In the genomic region with DNA sequence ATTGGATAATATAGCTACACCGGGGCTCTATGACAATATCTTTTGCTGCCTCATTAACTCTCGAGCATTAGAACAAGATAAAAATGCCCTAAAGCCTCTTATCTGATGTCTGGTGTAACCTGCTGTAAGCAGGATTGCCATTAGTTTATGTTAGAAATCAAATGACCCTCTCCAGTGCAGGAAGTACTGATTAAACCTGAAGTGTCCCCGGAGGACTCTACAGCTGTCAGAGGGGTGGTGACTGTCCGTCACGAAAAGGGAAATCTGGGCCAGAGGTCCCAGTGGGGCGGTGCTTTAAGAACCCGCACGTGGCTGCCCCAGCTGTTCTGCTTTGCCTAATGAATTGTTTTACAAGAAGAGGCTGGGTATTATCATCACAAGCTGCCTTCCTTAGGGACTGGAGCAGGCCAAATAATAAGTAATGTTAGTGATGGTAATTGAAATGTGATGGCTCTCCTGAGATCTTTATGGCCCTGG, we compare ENCODE assay signal across 8 cellular contexts. TPM values are rescaled to one million over a fixed set of nuclear protein-coding genes. Genes with fewer than 3 reads are reported as not detected.
DNase-seq lines count a peak whose midpoint lies in the region; ATAC-seq, FAIRE-seq and TF ChIP-seq lines count a peak whose summit lies in the region.

No MANE protein-coding gene starts in this region.

- POLR2A ChIA-PET in activated B cell treated with CpG ODN at 0.5 μM for 24 hours (lab: Charles Lee): interaction anchor here (0.6 kb wide), 1 partner anchor 1222 kb away, joined by 13 read pairs; no protein-coding TSS in a partner anchor

- DNase-seq in NCI-H1436 treated with DMSO at 0.1 percent for 48 hours (lab: John Stamatoyannopoulos, UW) (peak; percentile 89), activated B cell treated with CpG ODN at 0.5 μM for 24 hours (peak; percentile 19), mesenchymal stem cell (peak; percentile 52), frontal cortex (ENCODE audit: low spot score in 2 of 2) (no peak)
- DNase-seq in activated T-cell treated with anti-CD3 and anti-CD28 coated beads, Interleukin-2, amount 50 U/mL, for 24 hours: no peak
- DNase-seq in T-helper 2 cell treated with Interferon-gamma antibody and Interleukin-4, amounts not matched to agents 5 μg/mL and 100 μg/mL, for 36 hours (ENCODE audit: low spot score): no peak

- H2BK120ac ChIP-seq in mesenchymal stem cell (ENCODE audit: low read depth, low read length): no peak overlapping the region

- no peaks in the 10 kb centered on the region; a peak in 1 of 22 replicates for H4K20me1 ChIP-seq in BLaER1 treated with 17β-estradiol and CSF1 and Interleukin-3, amounts not matched to agents 10 nM and 100 nM

- H2BK15ac ChIP-seq in mesenchymal stem cell (ENCODE audit: low read depth, poor library complexity, severe bottlenecking): no peak overlapping the region

- H3K27ac ChIP-seq in BLaER1 treated with 17β-estradiol and CSF1 and Interleukin-3, amounts not matched to agents 10 nM and 100 nM: no peak overlapping the region; a peak in 1 of 22 replicates
- no peak overlapping the region for H3K27ac ChIP-seq in mesenchymal stem cell (ENCODE audit: low read length, poor library complexity, severe bottlenecking)

- no peak overlapping the region for H4K8ac ChIP-seq in mesenchymal stem cell (ENCODE audit: low read length)

- H3K9me3 Mint-ChIP-seq in activated B cell treated with CpG ODN at 0.5 μM for 24 hours: no peaks in the 10 kb centered on the region
- no peaks in the 10 kb centered on the region for H3K9me3 Mint-ChIP-seq in activated T-cell treated with anti-CD3 and anti-CD28 coated beads, Interleukin-2, amount 50 U/mL, for 24 hours
- H3K9me3 Mint-ChIP-seq in T-helper 2 cell treated with Interferon-gamma antibody and Interleukin-4, amounts not matched to agents 5 μg/mL and 100 μg/mL, for 36 hours: no peaks in the 10 kb centered on the region

- no peaks in the 10 kb centered on the region for H3K27me3 Mint-ChIP-seq in activated B cell treated with CpG ODN at 0.5 μM for 24 hours
- H3K27me3 Mint-ChIP-seq in activated T-cell treated with anti-CD3 and anti-CD28 coated beads, Interleukin-2, amount 50 U/mL, for 24 hours: no peaks in the 10 kb centered on the region
- no peaks in the 10 kb centered on the region for H3K27me3 Mint-ChIP-seq in T-helper 2 cell treated with Interferon-gamma antibody and Interleukin-4, amounts not matched to agents 5 μg/mL and 100 μg/mL, for 36 hours (ENCODE audit: low read depth)

- H2BK12ac ChIP-seq in mesenchymal stem cell (ENCODE audit: low read length in 2 of 2): no peak overlapping the region

- no peak overlapping the region for H3K4me3 ChIP-seq in BLaER1 treated with 17β-estradiol and CSF1 and Interleukin-3, amounts not matched to agents 10 nM and 100 nM
- H3K4me3 ChIP-seq in mesenchymal stem cell (ENCODE audit: insufficient read depth in 1 of 2, low read depth in 1 of 2, low read length in 2 of 2): peak overlapping the region in 1 of 2 experiments; percentile 17

- H3K36me3 Mint-ChIP-seq in activated B cell treated with CpG ODN at 0.5 μM for 24 hours (ENCODE audit: low read depth): peaks cover 5% of the 10 kb centered on the region
- H3K36me3 Mint-ChIP-seq in activated T-cell treated with anti-CD3 and anti-CD28 coated beads, Interleukin-2, amount 50 U/mL, for 24 hours (ENCODE audit: low read depth): peaks cover 13% of the 10 kb centered on the region
- H3K36me3 Mint-ChIP-seq in T-helper 2 cell treated with Interferon-gamma antibody and Interleukin-4, amounts not matched to agents 5 μg/mL and 100 μg/mL, for 36 hours (ENCODE audit: low read depth): peaks cover 3% of the 10 kb centered on the region

- WGBS in mesenchymal stem cell: 3% methylated on average over 6 of the region's 8 CpGs

- ATAC-seq in activated B cell treated with CpG ODN at 0.5 μM for 24 hours (ENCODE audit: low read depth): peak; percentile 90
- ATAC-seq in GM18867 (IDR thresholded peaks at IDR 0.05; ENCODE audit: unreplicated experiment): no peak

- H3K4me3 Mint-ChIP-seq in activated B cell treated with CpG ODN at 0.5 μM for 24 hours: no peak overlapping the region
- H3K4me3 Mint-ChIP-seq in activated T-cell treated with anti-CD3 and anti-CD28 coated beads, Interleukin-2, amount 50 U/mL, for 24 hours: no peak overlapping the region
- no peak overlapping the region for H3K4me3 Mint-ChIP-seq in T-helper 2 cell treated with Interferon-gamma antibody and Interleukin-4, amounts not matched to agents 5 μg/mL and 100 μg/mL, for 36 hours

- no peak for TF ChIP-seq CTCF in activated B cell treated with CpG ODN at 0.5 μM for 24 hours (IDR thresholded peaks at IDR 0.05)

- H3K4me2 ChIP-seq in BLaER1 treated with 17β-estradiol and CSF1 and Interleukin-3, amounts not matched to agents 10 nM and 100 nM: peak overlapping the region; percentile 51 to 71 (median 64)
- no peak overlapping the region for H3K4me2 ChIP-seq in mesenchymal stem cell (ENCODE audit: low read length, poor library complexity, severe bottlenecking)

- no peak overlapping the region for H3K27ac Mint-ChIP-seq in activated B cell treated with CpG ODN at 0.5 μM for 24 hours
- no peak overlapping the region for H3K27ac Mint-ChIP-seq in activated T-cell treated with anti-CD3 and anti-CD28 coated beads, Interleukin-2, amount 50 U/mL, for 24 hours
- H3K27ac Mint-ChIP-seq in T-helper 2 cell treated with Interferon-gamma antibody and Interleukin-4, amounts not matched to agents 5 μg/mL and 100 μg/mL, for 36 hours: no peak overlapping the region

- no peak overlapping the region for H3K4ac ChIP-seq in mesenchymal stem cell (ENCODE audit: low read depth in 1 of 2, low read length in 2 of 2)

- H3K9me3 ChIP-seq in BLaER1 treated with 17β-estradiol and CSF1 and Interleukin-3, amounts not matched to agents 10 nM and 100 nM (replicated peaks in 1 of 11): no peaks in the 10 kb centered on the region
- H3K9me3 ChIP-seq in mesenchymal stem cell (ENCODE audit: control insufficient read depth, low read length): no peaks in the 10 kb centered on the region

- no peak overlapping the region for H4K91ac ChIP-seq in mesenchymal stem cell (ENCODE audit: low read length)

- H3K14ac ChIP-seq in mesenchymal stem cell (ENCODE audit: low read length in 2 of 2): no peak overlapping the region

- H3K27me3 ChIP-seq in BLaER1 treated with 17β-estradiol and CSF1 and Interleukin-3, amounts not matched to agents 10 nM and 100 nM: no peaks in the 10 kb centered on the region
- no peaks in the 10 kb centered on the region for H3K27me3 ChIP-seq in mesenchymal stem cell (ENCODE audit: control insufficient read depth in 1 of 2, insufficient read depth in 1 of 2, low read length in 2 of 2)

- CTCF ChIA-PET in activated B cell treated with CpG ODN at 0.5 μM for 24 hours (lab: Charles Lee): interaction anchor here (0.5 to 0.6 kb wide), 2 partner anchors 13 to 99 kb away, joined by 3 read pairs; no protein-coding TSS in a partner anchor

- intact Hi-C loops in activated B cell treated with CpG ODN at 0.5 μM for 24 hours (cut with micrococcal nuclease): no loop called here

- H3K4me1 ChIP-seq in BLaER1 treated with 17β-estradiol and CSF1 and Interleukin-3, amounts not matched to agents 10 nM and 100 nM: peaks cover 14 to 34% (median 26%) of the 10 kb centered on the region in 10 experiments
- H3K4me1 ChIP-seq in mesenchymal stem cell (ENCODE audit: control insufficient read depth, insufficient read depth, low read depth, low read length): no peaks in the 10 kb centered on the region

- H2AFZ ChIP-seq in mesenchymal stem cell (ENCODE audit: low read depth, low read length): no peak overlapping the region

- H2AK5ac ChIP-seq in mesenchymal stem cell (ENCODE audit: low read length, severe bottlenecking): no peak overlapping the region

- no peak overlapping the region for H3K23ac ChIP-seq in mesenchymal stem cell (ENCODE audit: low read length in 2 of 2)

- no peak overlapping the region for H2BK5ac ChIP-seq in mesenchymal stem cell (ENCODE audit: low read depth, low read length, poor library complexity, severe bottlenecking)

- no peak for FAIRE-seq in frontal cortex (lab: Jason Lieb, UNC)

- peaks cover 0 to 4% (median 0%) of the 10 kb centered on the region in 11 experiments; a peak in 2 of 22 replicates for H3K36me3 ChIP-seq in BLaER1 treated with 17β-estradiol and CSF1 and Interleukin-3, amounts not matched to agents 10 nM and 100 nM
- no peaks in the 10 kb centered on the region for H3K36me3 ChIP-seq in mesenchymal stem cell (ENCODE audit: control insufficient read depth in 1 of 2, insufficient read depth in 2 of 2, low read depth in 1 of 2, low read length in 2 of 2)

- no peaks in the 10 kb centered on the region for H3K79me1 ChIP-seq in mesenchymal stem cell (replicated peaks; ENCODE audit: low read length, poor library complexity, severe bottlenecking)

- H3K4me1 Mint-ChIP-seq in activated B cell treated with CpG ODN at 0.5 μM for 24 hours: peaks cover 9% of the 10 kb centered on the region
- H3K4me1 Mint-ChIP-seq in activated T-cell treated with anti-CD3 and anti-CD28 coated beads, Interleukin-2, amount 50 U/mL, for 24 hours (ENCODE audit: low read depth): peaks cover 16% of the 10 kb centered on the region
- H3K4me1 Mint-ChIP-seq in T-helper 2 cell treated with Interferon-gamma antibody and Interleukin-4, amounts not matched to agents 5 μg/mL and 100 μg/mL, for 36 hours (ENCODE audit: low read depth): peaks cover 19% of the 10 kb centered on the region

- H3K18ac ChIP-seq in mesenchymal stem cell (ENCODE audit: low read depth in 1 of 2, low read length in 2 of 2): no peak overlapping the region

- peak overlapping the region in 2 of 11 experiments; percentile 12 to 16; a peak in 2 of 22 replicates for H3K9ac ChIP-seq in BLaER1 treated with 17β-estradiol and CSF1 and Interleukin-3, amounts not matched to agents 10 nM and 100 nM
- H3K9ac ChIP-seq in mesenchymal stem cell (ENCODE audit: low read length): peak overlapping the region; percentile 50

RNA-seq across cellular contexts. Expression of gene LIN52, which starts 55.7 kb away (rescaled TPM):
- total RNA-seq in activated B cell treated with CpG ODN at 0.5 μM for 24 hours (7.6 and 12.4 TPM in 2 replicates), frontal cortex (18.3 TPM)
- polyA plus RNA-seq in mesenchymal stem cell (2013, experiment 1 of 2): 8.1 TPM
- polyA plus RNA-seq in mesenchymal stem cell (2013, experiment 2 of 2): 8.5 TPM

RNA-seq across cellular contexts. Expression of gene ALDH6A1, which starts 56.2 kb away (rescaled TPM):
- total RNA-seq in activated B cell treated with CpG ODN at 0.5 μM for 24 hours (9.8 and 11.5 TPM in 2 replicates), frontal cortex (35.1 TPM)
- 3.7 TPM for polyA plus RNA-seq in mesenchymal stem cell (2013, experiment 1 of 2)
- 3.5 TPM for polyA plus RNA-seq in mesenchymal stem cell (2013, experiment 2 of 2)

Comparison
In these comparisons a context has a peak if more than half of its experiments do, and no peak if none do; other contexts are left out.
1. DNase-seq: peak in NCI-H1436 treated with DMSO at 0.1 percent for 48 hours (single experiment), activated B cell treated with CpG ODN at 0.5 μM for 24 hours (single experiment) and mesenchymal stem cell (single experiment); none in activated T-cell treated with anti-CD3 and anti-CD28 coated beads, Interleukin-2, amount 50 U/mL, for 24 hours (single experiment), T-helper 2 cell treated with Interferon-gamma antibody and Interleukin-4, amounts not matched to agents 5 μg/mL and 100 μg/mL, for 36 hours (single experiment) and frontal cortex (0 of 2).